In genomic region chr16:11915644-11916523, GRCh38 we compare ENCODE assay signal across 1 cellular context.
A peak's percentile ranks its signal among the peaks of the same experiment; 100 is the strongest.
TF ChIP-seq lines count a peak whose summit lies in the region.

Gene GSPT1 (minus strand): TSS chr16:11915956. CDS start chr16:11915720, 236 bp downstream.

TF ChIP-seq in HepG2, 621 proteins besides CTCF, POLR2A, EP300 and RAD21 (continued from another document and continues in another):
- TF ChIP-seq AKNA (CRISPR knock-in tag; IDR thresholded peaks at IDR 0.05; ENCODE audit: borderline replicate concordance) (no peak; the same call in 1 of the 2 replicates), IRX3 (CRISPR knock-in tag; IDR thresholded peaks at IDR 0.05; ENCODE audit: borderline replicate concordance, low read depth) (peak; percentile 92), HNRNPH1 (optimal IDR thresholded peaks at IDR 0.05; ENCODE audit: low read depth, low read length) (peak; percentile 94), MATR3 (CRISPR knock-in tag; IDR thresholded peaks at IDR 0.05) (no peak), SIX1 (CRISPR knock-in tag; IDR thresholded peaks at IDR 0.05; ENCODE audit: borderline replicate concordance) (no peak), NR3C1 (CRISPR knock-in tag; IDR thresholded peaks at IDR 0.05) (no peak), ZNF264 (CRISPR knock-in tag; IDR thresholded peaks at IDR 0.05) (0 out of 2 replicates have a peak, but pooled peaks have one; percentile 26), ZNF121 (CRISPR knock-in tag; IDR thresholded peaks at IDR 0.05) (peak; percentile 51), ZNF766 (CRISPR knock-in tag; IDR thresholded peaks at IDR 0.05; ENCODE audit: borderline replicate concordance) (peak; percentile 1; the same call in 1 of the 2 replicates), NR0B2 (CRISPR knock-in tag; IDR thresholded peaks at IDR 0.05) (peak; percentile 72), KLF15 (CRISPR knock-in tag; IDR thresholded peaks at IDR 0.05; ENCODE audit: borderline replicate concordance) (peak; percentile 68; the same call in 1 of the 2 replicates), CC2D1A (CRISPR knock-in tag; IDR thresholded peaks at IDR 0.05) (no peak), RARA (CRISPR knock-in tag; IDR thresholded peaks at IDR 0.05) (peak; percentile 76), SIX4 (CRISPR knock-in tag; IDR thresholded peaks at IDR 0.05) (peak; percentile 81), ZBTB21 (CRISPR knock-in tag; IDR thresholded peaks at IDR 0.05) (peak; percentile 52), FOXO1 (CRISPR knock-in tag; IDR thresholded peaks at IDR 0.05) (peak; percentile 74), ZNF337 (CRISPR knock-in tag; IDR thresholded peaks at IDR 0.05; ENCODE audit: borderline replicate concordance, low read depth) (no peak; the same call in 1 of the 2 replicates), BORCS8-MEF2B (CRISPR knock-in tag; IDR thresholded peaks at IDR 0.05) (0 out of 2 replicates have a peak, but pooled peaks have one; percentile 67), CENPT (CRISPR knock-in tag; IDR thresholded peaks at IDR 0.05; ENCODE audit: low read depth) (no peak; the same call in 1 of the 2 replicates), UBTF (CRISPR knock-in tag; IDR thresholded peaks at IDR 0.05) (peak; percentile 89), ZNF180 (CRISPR knock-in tag; IDR thresholded peaks at IDR 0.05; ENCODE audit: borderline replicate concordance, low read depth) (no peak; the same call in 1 of the 2 replicates), TAF1 (CRISPR knock-in tag; IDR thresholded peaks at IDR 0.05) (peak; percentile 96), SATB2 (CRISPR knock-in tag; IDR thresholded peaks at IDR 0.05) (0 out of 2 replicates have a peak, but pooled peaks have one; percentile 51), ZNF205 (CRISPR knock-in tag; IDR thresholded peaks at IDR 0.05) (peak; percentile 90), JDP2 (CRISPR knock-in tag; IDR thresholded peaks at IDR 0.05; ENCODE audit: borderline replicate concordance) (peak; percentile 50; the same call in 1 of the 2 replicates), ETV6 (CRISPR knock-in tag; conservative IDR thresholded peaks at IDR 0.05) (peak; percentile 91), ZFP37 (CRISPR knock-in tag; IDR thresholded peaks at IDR 0.05; ENCODE audit: borderline replicate concordance) (peak; percentile 45; the same call in 1 of the 2 replicates), NFYC (CRISPR knock-in tag; IDR thresholded peaks at IDR 0.05) (peak; percentile 74)
- TF ChIP-seq, protein P1, sequence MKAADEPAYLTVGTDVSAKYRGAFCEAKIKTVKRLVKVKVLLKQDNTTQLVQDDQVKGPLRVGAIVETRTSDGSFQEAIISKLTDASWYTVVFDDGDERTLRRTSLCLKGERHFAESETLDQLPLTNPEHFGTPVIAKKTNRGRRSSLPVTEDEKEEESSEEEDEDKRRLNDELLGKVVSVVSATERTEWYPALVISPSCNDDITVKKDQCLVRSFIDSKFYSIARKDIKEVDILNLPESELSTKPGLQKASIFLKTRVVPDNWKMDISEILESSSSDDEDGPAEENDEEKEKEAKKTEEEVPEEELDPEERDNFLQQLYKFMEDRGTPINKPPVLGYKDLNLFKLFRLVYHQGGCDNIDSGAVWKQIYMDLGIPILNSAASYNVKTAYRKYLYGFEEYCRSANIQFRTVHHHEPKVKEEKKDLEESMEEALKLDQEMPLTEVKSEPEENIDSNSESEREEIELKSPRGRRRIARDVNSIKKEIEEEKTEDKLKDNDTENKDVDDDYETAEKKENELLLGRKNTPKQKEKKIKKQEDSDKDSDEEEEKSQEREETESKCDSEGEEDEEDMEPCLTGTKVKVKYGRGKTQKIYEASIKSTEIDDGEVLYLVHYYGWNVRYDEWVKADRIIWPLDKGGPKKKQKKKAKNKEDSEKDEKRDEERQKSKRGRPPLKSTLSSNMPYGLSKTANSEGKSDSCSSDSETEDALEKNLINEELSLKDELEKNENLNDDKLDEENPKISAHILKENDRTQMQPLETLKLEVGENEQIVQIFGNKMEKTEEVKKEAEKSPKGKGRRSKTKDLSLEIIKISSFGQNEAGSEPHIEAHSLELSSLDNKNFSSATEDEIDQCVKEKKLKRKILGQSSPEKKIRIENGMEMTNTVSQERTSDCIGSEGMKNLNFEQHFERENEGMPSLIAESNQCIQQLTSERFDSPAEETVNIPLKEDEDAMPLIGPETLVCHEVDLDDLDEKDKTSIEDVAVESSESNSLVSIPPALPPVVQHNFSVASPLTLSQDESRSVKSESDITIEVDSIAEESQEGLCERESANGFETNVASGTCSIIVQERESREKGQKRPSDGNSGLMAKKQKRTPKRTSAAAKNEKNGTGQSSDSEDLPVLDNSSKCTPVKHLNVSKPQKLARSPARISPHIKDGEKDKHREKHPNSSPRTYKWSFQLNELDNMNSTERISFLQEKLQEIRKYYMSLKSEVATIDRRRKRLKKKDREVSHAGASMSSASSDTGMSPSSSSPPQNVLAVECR (CRISPR knock-in tag; IDR thresholded peaks at IDR 0.05; ENCODE audit: borderline replicate concordance), result peak; percentile 96
- TF ChIP-seq, protein P2, sequence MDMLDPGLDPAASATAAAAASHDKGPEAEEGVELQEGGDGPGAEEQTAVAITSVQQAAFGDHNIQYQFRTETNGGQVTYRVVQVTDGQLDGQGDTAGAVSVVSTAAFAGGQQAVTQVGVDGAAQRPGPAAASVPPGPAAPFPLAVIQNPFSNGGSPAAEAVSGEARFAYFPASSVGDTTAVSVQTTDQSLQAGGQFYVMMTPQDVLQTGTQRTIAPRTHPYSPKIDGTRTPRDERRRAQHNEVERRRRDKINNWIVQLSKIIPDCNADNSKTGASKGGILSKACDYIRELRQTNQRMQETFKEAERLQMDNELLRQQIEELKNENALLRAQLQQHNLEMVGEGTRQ (IDR thresholded peaks at IDR 0.05; ENCODE audit: low read depth, low read length), result no peak
- TF ChIP-seq, protein P2 (CRISPR knock-in tag; IDR thresholded peaks at IDR 0.05; ENCODE audit: borderline replicate concordance), result peak; percentile 80
- TF ChIP-seq, protein P3, sequence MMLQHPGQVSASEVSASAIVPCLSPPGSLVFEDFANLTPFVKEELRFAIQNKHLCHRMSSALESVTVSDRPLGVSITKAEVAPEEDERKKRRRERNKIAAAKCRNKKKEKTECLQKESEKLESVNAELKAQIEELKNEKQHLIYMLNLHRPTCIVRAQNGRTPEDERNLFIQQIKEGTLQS (CRISPR knock-in tag; IDR thresholded peaks at IDR 0.05), result peak; percentile 68
- TF ChIP-seq, protein P4, sequence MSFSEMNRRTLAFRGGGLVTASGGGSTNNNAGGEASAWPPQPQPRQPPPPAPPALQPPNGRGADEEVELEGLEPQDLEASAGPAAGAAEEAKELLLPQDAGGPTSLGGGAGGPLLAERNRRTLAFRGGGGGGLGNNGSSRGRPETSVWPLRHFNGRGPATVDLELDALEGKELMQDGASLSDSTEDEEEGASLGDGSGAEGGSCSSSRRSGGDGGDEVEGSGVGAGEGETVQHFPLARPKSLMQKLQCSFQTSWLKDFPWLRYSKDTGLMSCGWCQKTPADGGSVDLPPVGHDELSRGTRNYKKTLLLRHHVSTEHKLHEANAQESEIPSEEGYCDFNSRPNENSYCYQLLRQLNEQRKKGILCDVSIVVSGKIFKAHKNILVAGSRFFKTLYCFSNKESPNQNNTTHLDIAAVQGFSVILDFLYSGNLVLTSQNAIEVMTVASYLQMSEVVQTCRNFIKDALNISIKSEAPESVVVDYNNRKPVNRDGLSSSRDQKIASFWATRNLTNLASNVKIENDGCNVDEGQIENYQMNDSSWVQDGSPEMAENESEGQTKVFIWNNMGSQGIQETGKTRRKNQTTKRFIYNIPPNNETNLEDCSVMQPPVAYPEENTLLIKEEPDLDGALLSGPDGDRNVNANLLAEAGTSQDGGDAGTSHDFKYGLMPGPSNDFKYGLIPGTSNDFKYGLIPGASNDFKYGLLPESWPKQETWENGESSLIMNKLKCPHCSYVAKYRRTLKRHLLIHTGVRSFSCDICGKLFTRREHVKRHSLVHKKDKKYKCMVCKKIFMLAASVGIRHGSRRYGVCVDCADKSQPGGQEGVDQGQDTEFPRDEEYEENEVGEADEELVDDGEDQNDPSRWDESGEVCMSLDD (CRISPR knock-in tag; IDR thresholded peaks at IDR 0.05; ENCODE audit: borderline replicate concordance), result peak; percentile 9; the same call in 1 of the 2 replicates
- TF ChIP-seq, protein P5, sequence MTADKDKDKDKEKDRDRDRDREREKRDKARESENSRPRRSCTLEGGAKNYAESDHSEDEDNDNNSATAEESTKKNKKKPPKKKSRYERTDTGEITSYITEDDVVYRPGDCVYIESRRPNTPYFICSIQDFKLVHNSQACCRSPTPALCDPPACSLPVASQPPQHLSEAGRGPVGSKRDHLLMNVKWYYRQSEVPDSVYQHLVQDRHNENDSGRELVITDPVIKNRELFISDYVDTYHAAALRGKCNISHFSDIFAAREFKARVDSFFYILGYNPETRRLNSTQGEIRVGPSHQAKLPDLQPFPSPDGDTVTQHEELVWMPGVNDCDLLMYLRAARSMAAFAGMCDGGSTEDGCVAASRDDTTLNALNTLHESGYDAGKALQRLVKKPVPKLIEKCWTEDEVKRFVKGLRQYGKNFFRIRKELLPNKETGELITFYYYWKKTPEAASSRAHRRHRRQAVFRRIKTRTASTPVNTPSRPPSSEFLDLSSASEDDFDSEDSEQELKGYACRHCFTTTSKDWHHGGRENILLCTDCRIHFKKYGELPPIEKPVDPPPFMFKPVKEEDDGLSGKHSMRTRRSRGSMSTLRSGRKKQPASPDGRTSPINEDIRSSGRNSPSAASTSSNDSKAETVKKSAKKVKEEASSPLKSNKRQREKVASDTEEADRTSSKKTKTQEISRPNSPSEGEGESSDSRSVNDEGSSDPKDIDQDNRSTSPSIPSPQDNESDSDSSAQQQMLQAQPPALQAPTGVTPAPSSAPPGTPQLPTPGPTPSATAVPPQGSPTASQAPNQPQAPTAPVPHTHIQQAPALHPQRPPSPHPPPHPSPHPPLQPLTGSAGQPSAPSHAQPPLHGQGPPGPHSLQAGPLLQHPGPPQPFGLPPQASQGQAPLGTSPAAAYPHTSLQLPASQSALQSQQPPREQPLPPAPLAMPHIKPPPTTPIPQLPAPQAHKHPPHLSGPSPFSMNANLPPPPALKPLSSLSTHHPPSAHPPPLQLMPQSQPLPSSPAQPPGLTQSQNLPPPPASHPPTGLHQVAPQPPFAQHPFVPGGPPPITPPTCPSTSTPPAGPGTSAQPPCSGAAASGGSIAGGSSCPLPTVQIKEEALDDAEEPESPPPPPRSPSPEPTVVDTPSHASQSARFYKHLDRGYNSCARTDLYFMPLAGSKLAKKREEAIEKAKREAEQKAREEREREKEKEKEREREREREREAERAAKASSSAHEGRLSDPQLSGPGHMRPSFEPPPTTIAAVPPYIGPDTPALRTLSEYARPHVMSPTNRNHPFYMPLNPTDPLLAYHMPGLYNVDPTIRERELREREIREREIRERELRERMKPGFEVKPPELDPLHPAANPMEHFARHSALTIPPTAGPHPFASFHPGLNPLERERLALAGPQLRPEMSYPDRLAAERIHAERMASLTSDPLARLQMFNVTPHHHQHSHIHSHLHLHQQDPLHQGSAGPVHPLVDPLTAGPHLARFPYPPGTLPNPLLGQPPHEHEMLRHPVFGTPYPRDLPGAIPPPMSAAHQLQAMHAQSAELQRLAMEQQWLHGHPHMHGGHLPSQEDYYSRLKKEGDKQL (CRISPR knock-in tag; IDR thresholded peaks at IDR 0.05; ENCODE audit: low read depth), result peak; percentile 11; the same call in 1 of the 2 replicates
